5 cellular contexts compared by ENCODE assay signal in genomic region chr10:97174937-97175336, GRCh38.
"Had no signal": no experiment of that assay in that cellular context is flagged by ENCODE, and none has a peak within 500 bp of the region (broad histone marks: within the 10 kb centered on the region; RNA-seq: fewer than 3 reads in every experiment).

No MANE protein-coding gene starts in this region.

- DNase-seq: H9, HCEC 1CT, IMR-90 had no signal

- ATAC-seq: GM23338, K562 had no signal

- H3K4me3 ChIP-seq: GM23338, K562 had no signal

- H3K27ac Mint-ChIP-seq: GM23338, H9 had no signal

- H3K4me3 Mint-ChIP-seq: GM23338, H9 had no signal

- H3K9me3 Mint-ChIP-seq: GM23338, H9 had no signal
